In the genomic region with DNA sequence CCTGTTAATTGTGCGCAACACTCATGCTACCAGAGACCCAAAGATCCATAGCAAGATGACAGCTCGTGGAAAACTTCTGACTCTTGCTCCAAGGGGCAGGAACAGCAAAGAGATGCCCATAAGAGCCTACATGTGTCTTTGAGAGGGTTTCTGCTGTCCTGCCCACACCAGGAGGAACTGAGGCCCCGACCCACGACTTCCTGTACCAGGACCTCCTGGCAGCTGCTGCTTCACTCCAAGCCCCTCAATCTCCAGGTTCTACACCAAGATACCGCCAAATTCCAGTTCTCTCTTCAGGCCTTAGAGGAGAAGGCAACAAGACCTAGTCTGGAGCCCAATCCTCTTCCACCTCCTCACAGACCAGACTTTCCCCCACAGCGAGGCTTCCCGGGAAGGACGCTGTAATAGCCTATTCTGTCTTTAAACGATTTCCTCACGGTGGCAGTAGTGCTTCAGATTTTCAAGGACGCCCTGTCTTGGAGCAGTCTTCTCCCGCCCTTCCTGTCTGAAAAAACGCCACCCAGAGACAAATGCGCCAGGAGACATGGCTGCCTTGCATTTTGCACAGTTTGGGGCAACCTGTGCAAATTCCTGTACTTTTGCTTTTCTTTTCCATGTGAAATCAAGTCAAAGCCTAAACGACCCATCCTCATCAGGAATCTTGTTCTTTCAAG, we compare ENCODE assay signal across 8 cellular contexts.
DNase-seq lines count a peak whose midpoint lies in the region; ATAC-seq and TF ChIP-seq lines count a peak whose summit lies in the region.

No MANE protein-coding gene starts in this region.

- peaks cover 4% of the 10 kb centered on the region; the same call in 1 of the 2 replicates for H3K36me3 ChIP-seq in SJSA1
- no peaks in the 10 kb centered on the region for H3K36me3 ChIP-seq in stomach smooth muscle (ENCODE audit: control insufficient read depth in 2 of 2, insufficient read depth in 2 of 2, low read length in 2 of 2)
- peaks cover 41% of the 10 kb centered on the region for H3K36me3 ChIP-seq in H7 (replicated peaks; ENCODE audit: control insufficient read depth, insufficient read depth, low read length)

- peak overlapping the region in 1 of 2 donors; percentile 82 for H3K9ac ChIP-seq in stomach smooth muscle (ENCODE audit: low read length in 2 of 2)

- H3K36me3 Mint-ChIP-seq in stimulated activated effector memory CD8-positive, alpha-beta T cell treated with anti-CD3 and anti-CD28 coated beads, Interleukin-12 subunit alpha, Interleukin-12 subunit beta, amount 100 ng/mL, for 72 hours, result peaks cover 6% of the 10 kb centered on the region

- H3K9me3 ChIP-seq in SJSA1 (replicated peaks) (no peaks in the 10 kb centered on the region), stomach smooth muscle (ENCODE audit: control insufficient read depth in 2 of 2, low read length in 2 of 2) (no peaks in the 10 kb centered on the region)

- H3K27ac Mint-ChIP-seq in stimulated activated effector memory CD8-positive, alpha-beta T cell treated with anti-CD3 and anti-CD28 coated beads, Interleukin-12 subunit alpha, Interleukin-12 subunit beta, amount 100 ng/mL, for 72 hours, result no peak overlapping the region

- no peaks in the 10 kb centered on the region for H3K27me3 ChIP-seq in SJSA1 (replicated peaks)
- no peaks in the 10 kb centered on the region for H3K27me3 ChIP-seq in stomach smooth muscle (ENCODE audit: control insufficient read depth in 1 of 2, insufficient read depth in 2 of 2, low read length in 2 of 2)
- no peaks in the 10 kb centered on the region for H3K27me3 ChIP-seq in H7 (ENCODE audit: control insufficient read depth, insufficient read depth, low read length)

- peak overlapping the region; percentile 33 for H3K4me3 ChIP-seq in SJSA1
- H3K4me3 ChIP-seq in fibroblast of the aortic adventitia (ENCODE audit: low read depth, low read length), result peak overlapping the region; percentile 60
- H3K4me3 ChIP-seq in stomach smooth muscle (ENCODE audit: low read length in 2 of 2), result peak overlapping the region in 1 of 2 donors; percentile 73
- H3K4me3 ChIP-seq in H7 (ENCODE audit: insufficient read depth, low read depth, low read length), result no peak overlapping the region

- H3K9me3 Mint-ChIP-seq in stimulated activated effector memory CD8-positive, alpha-beta T cell treated with anti-CD3 and anti-CD28 coated beads, Interleukin-12 subunit alpha, Interleukin-12 subunit beta, amount 100 ng/mL, for 72 hours, result no peaks in the 10 kb centered on the region

- H3K27ac ChIP-seq in SJSA1 (peak overlapping the region; percentile 70), stomach smooth muscle (ENCODE audit: low read length) (peak overlapping the region; percentile 87)

- peak; percentile 45 for TF ChIP-seq CTCF in fibroblast of the aortic adventitia (IDR thresholded peaks at IDR 0.05; ENCODE audit: insufficient read depth, low read length)

- peak; percentile 46 for ATAC-seq in HG02840 (IDR thresholded peaks at IDR 0.05; ENCODE audit: low FRiP score, unreplicated experiment)
- no peak for ATAC-seq in stimulated activated effector memory CD8-positive, alpha-beta T cell treated with anti-CD3 and anti-CD28 coated beads, Interleukin-12 subunit alpha, Interleukin-12 subunit beta, amount 100 ng/mL, for 72 hours

- no peaks in the 10 kb centered on the region for H3K4me1 Mint-ChIP-seq in stimulated activated effector memory CD8-positive, alpha-beta T cell treated with anti-CD3 and anti-CD28 coated beads, Interleukin-12 subunit alpha, Interleukin-12 subunit beta, amount 100 ng/mL, for 72 hours

- H3K4me1 ChIP-seq in SJSA1 (replicated peaks) (peaks cover 17% of the 10 kb centered on the region), stomach smooth muscle (ENCODE audit: control insufficient read depth, insufficient read depth, low read length) (no peaks in the 10 kb centered on the region)

- DNase-seq in GDM1 (lab: John Stamatoyannopoulos, UW) (peak; percentile 80), SJSA1 (ENCODE audit: low read depth in 1 of 2, low spot score in 2 of 2) (peak; percentile 87 to 88), fibroblast of the aortic adventitia (ENCODE audit: low read depth) (peak; percentile 98), NK-92 (lab: John Stamatoyannopoulos, UW; ENCODE audit: unreplicated experiment) (no peak), H7 (no peak)
- DNase-seq in stimulated activated effector memory CD8-positive, alpha-beta T cell treated with anti-CD3 and anti-CD28 coated beads, Interleukin-12 subunit alpha, Interleukin-12 subunit beta, amount 100 ng/mL, for 72 hours (ENCODE audit: low spot score in 2 of 2), result no peak

- H3K4me3 Mint-ChIP-seq in stimulated activated effector memory CD8-positive, alpha-beta T cell treated with anti-CD3 and anti-CD28 coated beads, Interleukin-12 subunit alpha, Interleukin-12 subunit beta, amount 100 ng/mL, for 72 hours, result no peak overlapping the region

Comparison
In these comparisons a context has a peak if more than half of its experiments do, and no peak if none do; other contexts are left out.
1. DNase-seq: peak in GDM1 (single experiment), SJSA1 (2 of 2) and fibroblast of the aortic adventitia (single experiment); none in NK-92 (single experiment), stimulated activated effector memory CD8-positive, alpha-beta T cell treated with anti-CD3 and anti-CD28 coated beads, Interleukin-12 subunit alpha, Interleukin-12 subunit beta, amount 100 ng/mL, for 72 hours (0 of 2) and H7 (single experiment).